Comparison of ENCODE assay signal across 8 cellular contexts in the genomic region with DNA sequence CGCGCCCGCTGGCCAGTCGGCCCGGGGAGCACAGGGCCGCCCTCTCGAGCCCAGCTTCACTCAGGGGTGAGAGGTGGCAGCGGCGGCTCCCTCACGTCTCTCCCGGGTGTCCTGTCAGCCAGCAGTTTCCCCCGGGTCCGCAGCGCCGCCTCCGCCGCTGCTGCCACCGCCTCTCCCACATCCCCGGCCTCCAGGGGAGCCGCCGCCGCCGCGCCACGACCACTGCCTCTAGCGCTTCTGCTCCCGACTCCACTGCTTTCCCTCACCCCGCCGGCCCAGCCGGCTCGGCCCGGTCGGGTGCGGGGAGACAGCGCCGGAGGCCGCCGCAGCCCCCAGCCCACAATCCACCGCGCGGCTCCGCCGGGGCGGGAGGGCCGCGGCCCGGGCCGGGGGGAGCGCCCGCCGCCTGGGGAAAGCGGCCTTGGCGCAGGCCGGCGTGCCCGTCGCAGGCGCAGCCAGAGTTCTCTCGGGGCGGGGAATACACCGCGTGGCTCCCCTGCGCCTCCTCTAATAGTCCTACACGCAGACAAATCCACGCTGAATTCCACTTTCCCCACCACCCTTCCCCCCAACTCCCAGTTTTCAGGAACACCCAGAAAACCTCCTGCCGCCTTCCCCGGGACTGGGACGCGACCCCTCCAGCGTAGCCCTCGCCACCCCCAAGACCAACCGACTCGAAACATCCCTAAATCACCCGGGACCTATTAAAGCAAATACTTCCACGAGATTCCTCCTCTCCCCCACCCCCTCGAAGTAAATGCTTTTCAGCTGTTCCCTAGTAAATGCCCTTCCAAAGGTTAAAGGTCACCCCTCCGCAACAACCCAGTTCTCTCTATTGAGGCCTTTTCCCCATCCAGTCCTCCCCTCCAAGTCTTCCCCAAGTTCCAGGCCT. TPM values are rescaled to one million over a fixed set of nuclear protein-coding genes. Genes with fewer than 3 reads are reported as not detected.
DNase-seq lines count a peak whose midpoint lies in the region; ATAC-seq, FAIRE-seq and TF ChIP-seq lines count a peak whose summit lies in the region.

A gene with protein sequence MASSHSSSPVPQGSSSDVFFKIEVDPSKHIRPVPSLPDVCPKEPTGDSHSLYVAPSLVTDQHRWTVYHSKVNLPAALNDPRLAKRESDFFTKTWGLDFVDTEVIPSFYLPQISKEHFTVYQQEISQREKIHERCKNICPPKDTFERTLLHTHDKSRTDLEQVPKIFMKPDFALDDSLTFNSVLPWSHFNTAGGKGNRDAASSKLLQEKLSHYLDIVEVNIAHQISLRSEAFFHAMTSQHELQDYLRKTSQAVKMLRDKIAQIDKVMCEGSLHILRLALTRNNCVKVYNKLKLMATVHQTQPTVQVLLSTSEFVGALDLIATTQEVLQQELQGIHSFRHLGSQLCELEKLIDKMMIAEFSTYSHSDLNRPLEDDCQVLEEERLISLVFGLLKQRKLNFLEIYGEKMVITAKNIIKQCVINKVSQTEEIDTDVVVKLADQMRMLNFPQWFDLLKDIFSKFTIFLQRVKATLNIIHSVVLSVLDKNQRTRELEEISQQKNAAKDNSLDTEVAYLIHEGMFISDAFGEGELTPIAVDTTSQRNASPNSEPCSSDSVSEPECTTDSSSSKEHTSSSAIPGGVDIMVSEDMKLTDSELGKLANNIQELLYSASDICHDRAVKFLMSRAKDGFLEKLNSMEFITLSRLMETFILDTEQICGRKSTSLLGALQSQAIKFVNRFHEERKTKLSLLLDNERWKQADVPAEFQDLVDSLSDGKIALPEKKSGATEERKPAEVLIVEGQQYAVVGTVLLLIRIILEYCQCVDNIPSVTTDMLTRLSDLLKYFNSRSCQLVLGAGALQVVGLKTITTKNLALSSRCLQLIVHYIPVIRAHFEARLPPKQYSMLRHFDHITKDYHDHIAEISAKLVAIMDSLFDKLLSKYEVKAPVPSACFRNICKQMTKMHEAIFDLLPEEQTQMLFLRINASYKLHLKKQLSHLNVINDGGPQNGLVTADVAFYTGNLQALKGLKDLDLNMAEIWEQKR (minus strand): TSS at position 346 of the 892 bp plus-strand sequence. CDS start 35,429 bp downstream, outside the sequence.

- H3K4me3 Mint-ChIP-seq in endothelial cell (ENCODE audit: unreplicated experiment), result peak within 1 kb of the TSS; percentile 98

- no peak; a peak in 1 of 5 replicates for TF ChIP-seq RAD21 in A549 (conservative IDR thresholded peaks at IDR 0.05 in 1 of 2, IDR thresholded peaks at IDR 0.05 in 1 of 2)

- 3% methylated on average over 51 of the region's 77 CpGs for WGBS in A549 (ENCODE audit: missing lambda C conversion rate)

- H3K27me3 Mint-ChIP-seq in endothelial cell (ENCODE audit: unreplicated experiment), result peaks cover 12% of the 10 kb centered on the region

- no peaks in the 10 kb centered on the region for H3K9me3 ChIP-seq in A549

- H3K4me1 Mint-ChIP-seq in endothelial cell (ENCODE audit: unreplicated experiment), result peaks cover 32% of the 10 kb centered on the region

- H3K27ac ChIP-seq in A549, result peak within 1 kb of the TSS; percentile 96 to 99

- CTCF ChIA-PET in A549 (lab: Yijun Ruan, JAX), result interaction anchor here (0.6 to 1.1 kb wide), 2 partner anchors 16 to 282 kb away, joined by 3 read pairs; no protein-coding TSS in a partner anchor

- ATAC-seq in A549 (peak; percentile 84 to 88), HG02981 (IDR thresholded peaks at IDR 0.05; ENCODE audit: unreplicated experiment) (peak; percentile 62)

- H3K4me1 ChIP-seq in A549, result peaks cover 42% of the 10 kb centered on the region

- POLR2A ChIA-PET in A549 (lab: Yijun Ruan, JAX), result interaction anchor here (0.6 to 1.2 kb wide), 5 partner anchors 10 to 840 kb away, joined by 3 read pairs; a partner anchor contains a TSS

- H3K4me3 ChIP-seq in A549, result peak within 1 kb of the TSS; percentile 62

- peak; percentile 82 for TF ChIP-seq POLR2A in A549 (IDR thresholded peaks at IDR 0.05; ENCODE audit: low read length)

- peak within 1 kb of the TSS; percentile 97 for H3K27ac Mint-ChIP-seq in endothelial cell (ENCODE audit: unreplicated experiment)

- TF ChIP-seq EP300 in A549 (IDR thresholded peaks at IDR 0.05), result no peak

- peak within 1 kb of the TSS; percentile 81 for H3K4me2 ChIP-seq in A549

- FAIRE-seq in A549 (lab: Jason Lieb, UNC) (no peak), GM18507 (lab: Jason Lieb, UNC) (no peak)

- H3K36me3 Mint-ChIP-seq in endothelial cell (ENCODE audit: low read depth, unreplicated experiment), result peaks cover 10% of the 10 kb centered on the region

- DNase-seq in A549 (ENCODE audit: low read depth in 1 of 2, low spot score in 1 of 2) (peak; percentile 47 to 79), GM18507 (ENCODE audit: extremely low spot score, insufficient read length, low read depth) (peak; percentile 38), NCI-H774 (lab: John Stamatoyannopoulos, UW) (peak; percentile 61), endothelial cell (ENCODE audit: low spot score) (peak; percentile 63), middle frontal gyrus (ENCODE audit: extremely low spot score, low spot score) (peak; percentile 49)
- peak; percentile 55 for DNase-seq in activated CD8-positive, alpha-beta memory T cell treated with anti-CD3 and anti-CD28 coated beads, Interleukin-2, amount 50 U/mL, for 4 hours
- peak; percentile 28 to 47 for DNase-seq in stimulated activated CD8-positive, alpha-beta memory T cell treated with anti-CD3 and anti-CD28 coated beads, Interleukin-15, amount 100 ng/mL, for 48 hours (ENCODE audit: low read depth in 2 of 2)

- peak; percentile 17; the same call in 1 of the 3 replicates for TF ChIP-seq CTCF in A549 (IDR thresholded peaks at IDR 0.05)
- TF ChIP-seq CTCF in endothelial cell (IDR thresholded peaks at IDR 0.05; ENCODE audit: unreplicated experiment), result no peak

- H3K9me3 Mint-ChIP-seq in endothelial cell (ENCODE audit: unreplicated experiment), result no peaks in the 10 kb centered on the region

TF ChIP-seq in A549, 52 proteins besides CTCF, POLR2A, EP300 and RAD21 (continues in another document):
- TF ChIP-seq, protein P1, sequence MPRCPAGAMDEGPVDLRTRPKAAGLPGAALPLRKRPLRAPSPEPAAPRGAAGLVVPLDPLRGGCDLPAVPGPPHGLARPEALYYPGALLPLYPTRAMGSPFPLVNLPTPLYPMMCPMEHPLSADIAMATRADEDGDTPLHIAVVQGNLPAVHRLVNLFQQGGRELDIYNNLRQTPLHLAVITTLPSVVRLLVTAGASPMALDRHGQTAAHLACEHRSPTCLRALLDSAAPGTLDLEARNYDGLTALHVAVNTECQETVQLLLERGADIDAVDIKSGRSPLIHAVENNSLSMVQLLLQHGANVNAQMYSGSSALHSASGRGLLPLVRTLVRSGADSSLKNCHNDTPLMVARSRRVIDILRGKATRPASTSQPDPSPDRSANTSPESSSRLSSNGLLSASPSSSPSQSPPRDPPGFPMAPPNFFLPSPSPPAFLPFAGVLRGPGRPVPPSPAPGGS (IDR thresholded peaks at IDR 0.05), result peak; percentile 82
- no peak for TF ChIP-seq HEYL (CRISPR knock-in tag; IDR thresholded peaks at IDR 0.05)
- TF ChIP-seq SREBF2 (IDR thresholded peaks at IDR 0.05), result no peak
- no peak for TF ChIP-seq NR3C1 (IDR thresholded peaks at IDR 0.05)
- TF ChIP-seq ZNF302 (CRISPR knock-in tag; IDR thresholded peaks at IDR 0.05), result no peak
- peak; percentile 89; the same call in 1 of the 2 replicates for TF ChIP-seq PHF8 (IDR thresholded peaks at IDR 0.05; ENCODE audit: borderline replicate concordance, low read depth)
- TF ChIP-seq POLR2AphosphoS2 (conservative IDR thresholded peaks at IDR 0.05; ENCODE audit: low read length), result no peak
- TF ChIP-seq SMC3 (IDR thresholded peaks at IDR 0.05), result 0 out of 3 replicates have a peak, but pooled peaks have one; percentile 5
- TF ChIP-seq, protein P2, sequence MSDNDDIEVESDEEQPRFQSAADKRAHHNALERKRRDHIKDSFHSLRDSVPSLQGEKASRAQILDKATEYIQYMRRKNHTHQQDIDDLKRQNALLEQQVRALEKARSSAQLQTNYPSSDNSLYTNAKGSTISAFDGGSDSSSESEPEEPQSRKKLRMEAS (IDR thresholded peaks at IDR 0.05), result peak; percentile 81
- no peak for TF ChIP-seq FOXS1 (CRISPR knock-in tag; IDR thresholded peaks at IDR 0.05)
- no peak for TF ChIP-seq EHF (CRISPR knock-in tag; IDR thresholded peaks at IDR 0.05)
- TF ChIP-seq, protein P3, sequence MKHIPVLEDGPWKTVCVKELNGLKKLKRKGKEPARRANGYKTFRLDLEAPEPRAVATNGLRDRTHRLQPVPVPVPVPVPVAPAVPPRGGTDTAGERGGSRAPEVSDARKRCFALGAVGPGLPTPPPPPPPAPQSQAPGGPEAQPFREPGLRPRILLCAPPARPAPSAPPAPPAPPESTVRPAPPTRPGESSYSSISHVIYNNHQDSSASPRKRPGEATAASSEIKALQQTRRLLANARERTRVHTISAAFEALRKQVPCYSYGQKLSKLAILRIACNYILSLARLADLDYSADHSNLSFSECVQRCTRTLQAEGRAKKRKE (CRISPR knock-in tag; IDR thresholded peaks at IDR 0.05; ENCODE audit: low read depth), result no peak
- TF ChIP-seq GATA3 (IDR thresholded peaks at IDR 0.05; ENCODE audit: borderline replicate concordance), result no peak
- TF ChIP-seq JUNB (IDR thresholded peaks at IDR 0.05), result no peak
- TF ChIP-seq FOSL2 (IDR thresholded peaks at IDR 0.05), result no peak
- 0 out of 2 replicates have a peak, but pooled peaks have one; percentile 3 for TF ChIP-seq FOSL2 (CRISPR knock-in tag; IDR thresholded peaks at IDR 0.05)
- no peak for TF ChIP-seq MAZ (IDR thresholded peaks at IDR 0.05; ENCODE audit: borderline replicate concordance, low read depth, low read length)
- TF ChIP-seq, protein P4, sequence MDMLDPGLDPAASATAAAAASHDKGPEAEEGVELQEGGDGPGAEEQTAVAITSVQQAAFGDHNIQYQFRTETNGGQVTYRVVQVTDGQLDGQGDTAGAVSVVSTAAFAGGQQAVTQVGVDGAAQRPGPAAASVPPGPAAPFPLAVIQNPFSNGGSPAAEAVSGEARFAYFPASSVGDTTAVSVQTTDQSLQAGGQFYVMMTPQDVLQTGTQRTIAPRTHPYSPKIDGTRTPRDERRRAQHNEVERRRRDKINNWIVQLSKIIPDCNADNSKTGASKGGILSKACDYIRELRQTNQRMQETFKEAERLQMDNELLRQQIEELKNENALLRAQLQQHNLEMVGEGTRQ (IDR thresholded peaks at IDR 0.05), result no peak
- TF ChIP-seq MAFK (IDR thresholded peaks at IDR 0.05; ENCODE audit: partially characterized antibody), result no peak
- TF ChIP-seq CEBPB (IDR thresholded peaks at IDR 0.05), result no peak
- TF ChIP-seq CBX2 (IDR thresholded peaks at IDR 0.05; ENCODE audit: borderline replicate concordance, low read depth), result no peak

RNA-seq across cellular contexts. Expression of the gene that starts here (rescaled TPM):
- polyA plus RNA-seq in A549 (2011; rRNA removed) (29.2 and 32.5 TPM in 2 replicates), A549 (2017; fragmentation: RNase III; extraction: RNeasy Plus Mini Kit Qiagen cat#74134 plus additional on column Dnase treatment) (14.0 to 15.0 TPM (median 14.9 TPM) in 3 replicates)
- 4.9 and 5.8 TPM in 2 replicates for polyA plus RNA-seq in A549 (2012; cell fraction: cytosol; rRNA removed)
- polyA plus RNA-seq in A549 (2012; cell fraction: nucleus; rRNA removed), result 3.6 and 6.1 TPM in 2 replicates
- 12.0 and 14.3 TPM in 2 replicates for polyA minus RNA-seq in A549 (2011; rRNA and poly(A)+ RNA removed)
- total RNA-seq in endothelial cell (ENCODE audit: unreplicated experiment), result 13.6 TPM

Comparison
In these comparisons a context has a peak if more than half of its experiments do, and no peak if none do; other contexts are left out.
1. Peak in every context shown above with its lines: DNase-seq, ATAC-seq, H3K4me3 ChIP-seq and H3K27ac ChIP-seq.